Comparison of ENCODE assay signal across 2 cellular contexts in the genomic region with DNA sequence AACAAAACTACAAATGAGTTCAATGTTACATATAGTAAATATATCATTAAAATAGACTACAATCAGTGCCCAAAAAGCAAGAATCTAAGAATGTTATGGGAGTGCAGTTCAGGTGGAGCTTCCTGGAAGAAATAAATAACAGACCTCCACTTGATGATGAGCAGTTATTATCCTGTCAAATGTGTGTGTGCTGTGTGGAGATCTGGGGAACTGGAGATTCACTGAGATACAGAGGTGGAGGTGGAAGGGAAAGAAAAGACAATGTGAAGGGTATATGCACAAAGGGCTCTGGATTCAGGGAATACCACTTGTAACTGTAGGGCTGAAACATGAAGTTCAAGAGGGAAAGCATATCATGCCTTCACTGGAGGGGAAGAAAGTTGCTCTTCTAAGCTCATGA.
TF ChIP-seq lines count a peak whose summit lies in the region.

No MANE protein-coding gene starts in this region.

TF ChIP-seq in GM23338, 12 proteins besides CTCF, POLR2A, EP300 and RAD21 (continued from another document):
- TF ChIP-seq, protein P1, sequence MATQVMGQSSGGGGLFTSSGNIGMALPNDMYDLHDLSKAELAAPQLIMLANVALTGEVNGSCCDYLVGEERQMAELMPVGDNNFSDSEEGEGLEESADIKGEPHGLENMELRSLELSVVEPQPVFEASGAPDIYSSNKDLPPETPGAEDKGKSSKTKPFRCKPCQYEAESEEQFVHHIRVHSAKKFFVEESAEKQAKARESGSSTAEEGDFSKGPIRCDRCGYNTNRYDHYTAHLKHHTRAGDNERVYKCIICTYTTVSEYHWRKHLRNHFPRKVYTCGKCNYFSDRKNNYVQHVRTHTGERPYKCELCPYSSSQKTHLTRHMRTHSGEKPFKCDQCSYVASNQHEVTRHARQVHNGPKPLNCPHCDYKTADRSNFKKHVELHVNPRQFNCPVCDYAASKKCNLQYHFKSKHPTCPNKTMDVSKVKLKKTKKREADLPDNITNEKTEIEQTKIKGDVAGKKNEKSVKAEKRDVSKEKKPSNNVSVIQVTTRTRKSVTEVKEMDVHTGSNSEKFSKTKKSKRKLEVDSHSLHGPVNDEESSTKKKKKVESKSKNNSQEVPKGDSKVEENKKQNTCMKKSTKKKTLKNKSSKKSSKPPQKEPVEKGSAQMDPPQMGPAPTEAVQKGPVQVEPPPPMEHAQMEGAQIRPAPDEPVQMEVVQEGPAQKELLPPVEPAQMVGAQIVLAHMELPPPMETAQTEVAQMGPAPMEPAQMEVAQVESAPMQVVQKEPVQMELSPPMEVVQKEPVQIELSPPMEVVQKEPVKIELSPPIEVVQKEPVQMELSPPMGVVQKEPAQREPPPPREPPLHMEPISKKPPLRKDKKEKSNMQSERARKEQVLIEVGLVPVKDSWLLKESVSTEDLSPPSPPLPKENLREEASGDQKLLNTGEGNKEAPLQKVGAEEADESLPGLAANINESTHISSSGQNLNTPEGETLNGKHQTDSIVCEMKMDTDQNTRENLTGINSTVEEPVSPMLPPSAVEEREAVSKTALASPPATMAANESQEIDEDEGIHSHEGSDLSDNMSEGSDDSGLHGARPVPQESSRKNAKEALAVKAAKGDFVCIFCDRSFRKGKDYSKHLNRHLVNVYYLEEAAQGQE (IDR thresholded peaks at IDR 0.05; ENCODE audit: unreplicated experiment): no peak
- TF ChIP-seq, protein P2, sequence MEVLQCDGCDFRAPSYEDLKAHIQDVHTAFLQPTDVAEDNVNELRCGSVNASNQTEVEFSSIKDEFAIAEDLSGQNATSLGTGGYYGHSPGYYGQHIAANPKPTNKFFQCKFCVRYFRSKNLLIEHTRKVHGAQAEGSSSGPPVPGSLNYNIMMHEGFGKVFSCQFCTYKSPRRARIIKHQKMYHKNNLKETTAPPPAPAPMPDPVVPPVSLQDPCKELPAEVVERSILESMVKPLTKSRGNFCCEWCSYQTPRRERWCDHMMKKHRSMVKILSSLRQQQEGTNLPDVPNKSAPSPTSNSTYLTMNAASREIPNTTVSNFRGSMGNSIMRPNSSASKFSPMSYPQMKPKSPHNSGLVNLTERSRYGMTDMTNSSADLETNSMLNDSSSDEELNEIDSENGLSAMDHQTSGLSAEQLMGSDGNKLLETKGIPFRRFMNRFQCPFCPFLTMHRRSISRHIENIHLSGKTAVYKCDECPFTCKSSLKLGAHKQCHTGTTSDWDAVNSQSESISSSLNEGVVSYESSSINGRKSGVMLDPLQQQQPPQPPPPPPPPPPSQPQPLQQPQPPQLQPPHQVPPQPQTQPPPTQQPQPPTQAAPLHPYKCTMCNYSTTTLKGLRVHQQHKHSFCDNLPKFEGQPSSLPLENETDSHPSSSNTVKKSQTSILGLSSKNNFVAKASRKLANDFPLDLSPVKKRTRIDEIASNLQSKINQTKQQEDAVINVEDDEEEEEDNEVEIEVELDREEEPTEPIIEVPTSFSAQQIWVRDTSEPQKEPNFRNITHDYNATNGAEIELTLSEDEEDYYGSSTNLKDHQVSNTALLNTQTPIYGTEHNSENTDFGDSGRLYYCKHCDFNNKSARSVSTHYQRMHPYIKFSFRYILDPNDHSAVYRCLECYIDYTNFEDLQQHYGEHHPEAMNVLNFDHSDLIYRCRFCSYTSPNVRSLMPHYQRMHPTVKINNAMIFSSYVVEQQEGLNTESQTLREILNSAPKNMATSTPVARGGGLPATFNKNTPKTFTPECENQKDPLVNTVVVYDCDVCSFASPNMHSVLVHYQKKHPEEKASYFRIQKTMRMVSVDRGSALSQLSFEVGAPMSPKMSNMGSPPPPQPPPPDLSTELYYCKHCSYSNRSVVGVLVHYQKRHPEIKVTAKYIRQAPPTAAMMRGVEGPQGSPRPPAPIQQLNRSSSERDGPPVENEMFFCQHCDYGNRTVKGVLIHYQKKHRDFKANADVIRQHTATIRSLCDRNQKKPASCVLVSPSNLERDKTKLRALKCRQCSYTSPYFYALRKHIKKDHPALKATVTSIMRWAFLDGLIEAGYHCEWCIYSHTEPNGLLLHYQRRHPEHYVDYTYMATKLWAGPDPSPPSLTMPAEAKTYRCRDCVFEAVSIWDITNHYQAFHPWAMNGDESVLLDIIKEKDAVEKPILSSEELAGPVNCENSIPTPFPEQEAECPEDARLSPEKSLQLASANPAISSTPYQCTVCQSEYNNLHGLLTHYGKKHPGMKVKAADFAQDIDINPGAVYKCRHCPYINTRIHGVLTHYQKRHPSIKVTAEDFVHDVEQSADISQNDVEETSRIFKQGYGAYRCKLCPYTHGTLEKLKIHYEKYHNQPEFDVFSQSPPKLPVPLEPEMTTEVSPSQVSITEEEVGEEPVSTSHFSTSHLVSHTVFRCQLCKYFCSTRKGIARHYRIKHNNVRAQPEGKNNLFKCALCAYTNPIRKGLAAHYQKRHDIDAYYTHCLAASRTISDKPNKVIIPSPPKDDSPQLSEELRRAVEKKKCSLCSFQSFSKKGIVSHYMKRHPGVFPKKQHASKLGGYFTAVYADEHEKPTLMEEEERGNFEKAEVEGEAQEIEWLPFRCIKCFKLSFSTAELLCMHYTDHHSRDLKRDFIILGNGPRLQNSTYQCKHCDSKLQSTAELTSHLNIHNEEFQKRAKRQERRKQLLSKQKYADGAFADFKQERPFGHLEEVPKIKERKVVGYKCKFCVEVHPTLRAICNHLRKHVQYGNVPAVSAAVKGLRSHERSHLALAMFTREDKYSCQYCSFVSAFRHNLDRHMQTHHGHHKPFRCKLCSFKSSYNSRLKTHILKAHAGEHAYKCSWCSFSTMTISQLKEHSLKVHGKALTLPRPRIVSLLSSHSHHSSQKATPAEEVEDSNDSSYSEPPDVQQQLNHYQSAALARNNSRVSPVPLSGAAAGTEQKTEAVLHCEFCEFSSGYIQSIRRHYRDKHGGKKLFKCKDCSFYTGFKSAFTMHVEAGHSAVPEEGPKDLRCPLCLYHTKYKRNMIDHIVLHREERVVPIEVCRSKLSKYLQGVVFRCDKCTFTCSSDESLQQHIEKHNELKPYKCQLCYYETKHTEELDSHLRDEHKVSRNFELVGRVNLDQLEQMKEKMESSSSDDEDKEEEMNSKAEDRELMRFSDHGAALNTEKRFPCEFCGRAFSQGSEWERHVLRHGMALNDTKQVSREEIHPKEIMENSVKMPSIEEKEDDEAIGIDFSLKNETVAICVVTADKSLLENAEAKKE (CRISPR knock-in tag; IDR thresholded peaks at IDR 0.05): no peak

TF ChIP-seq in K562, 482 proteins besides CTCF, POLR2A, EP300 and RAD21 (continued from another document):
- TF ChIP-seq, protein P3, sequence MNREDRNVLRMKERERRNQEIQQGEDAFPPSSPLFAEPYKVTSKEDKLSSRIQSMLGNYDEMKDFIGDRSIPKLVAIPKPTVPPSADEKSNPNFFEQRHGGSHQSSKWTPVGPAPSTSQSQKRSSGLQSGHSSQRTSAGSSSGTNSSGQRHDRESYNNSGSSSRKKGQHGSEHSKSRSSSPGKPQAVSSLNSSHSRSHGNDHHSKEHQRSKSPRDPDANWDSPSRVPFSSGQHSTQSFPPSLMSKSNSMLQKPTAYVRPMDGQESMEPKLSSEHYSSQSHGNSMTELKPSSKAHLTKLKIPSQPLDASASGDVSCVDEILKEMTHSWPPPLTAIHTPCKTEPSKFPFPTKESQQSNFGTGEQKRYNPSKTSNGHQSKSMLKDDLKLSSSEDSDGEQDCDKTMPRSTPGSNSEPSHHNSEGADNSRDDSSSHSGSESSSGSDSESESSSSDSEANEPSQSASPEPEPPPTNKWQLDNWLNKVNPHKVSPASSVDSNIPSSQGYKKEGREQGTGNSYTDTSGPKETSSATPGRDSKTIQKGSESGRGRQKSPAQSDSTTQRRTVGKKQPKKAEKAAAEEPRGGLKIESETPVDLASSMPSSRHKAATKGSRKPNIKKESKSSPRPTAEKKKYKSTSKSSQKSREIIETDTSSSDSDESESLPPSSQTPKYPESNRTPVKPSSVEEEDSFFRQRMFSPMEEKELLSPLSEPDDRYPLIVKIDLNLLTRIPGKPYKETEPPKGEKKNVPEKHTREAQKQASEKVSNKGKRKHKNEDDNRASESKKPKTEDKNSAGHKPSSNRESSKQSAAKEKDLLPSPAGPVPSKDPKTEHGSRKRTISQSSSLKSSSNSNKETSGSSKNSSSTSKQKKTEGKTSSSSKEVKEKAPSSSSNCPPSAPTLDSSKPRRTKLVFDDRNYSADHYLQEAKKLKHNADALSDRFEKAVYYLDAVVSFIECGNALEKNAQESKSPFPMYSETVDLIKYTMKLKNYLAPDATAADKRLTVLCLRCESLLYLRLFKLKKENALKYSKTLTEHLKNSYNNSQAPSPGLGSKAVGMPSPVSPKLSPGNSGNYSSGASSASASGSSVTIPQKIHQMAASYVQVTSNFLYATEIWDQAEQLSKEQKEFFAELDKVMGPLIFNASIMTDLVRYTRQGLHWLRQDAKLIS (CRISPR knock-in tag; IDR thresholded peaks at IDR 0.05): no peak
- TF ChIP-seq, protein P4, sequence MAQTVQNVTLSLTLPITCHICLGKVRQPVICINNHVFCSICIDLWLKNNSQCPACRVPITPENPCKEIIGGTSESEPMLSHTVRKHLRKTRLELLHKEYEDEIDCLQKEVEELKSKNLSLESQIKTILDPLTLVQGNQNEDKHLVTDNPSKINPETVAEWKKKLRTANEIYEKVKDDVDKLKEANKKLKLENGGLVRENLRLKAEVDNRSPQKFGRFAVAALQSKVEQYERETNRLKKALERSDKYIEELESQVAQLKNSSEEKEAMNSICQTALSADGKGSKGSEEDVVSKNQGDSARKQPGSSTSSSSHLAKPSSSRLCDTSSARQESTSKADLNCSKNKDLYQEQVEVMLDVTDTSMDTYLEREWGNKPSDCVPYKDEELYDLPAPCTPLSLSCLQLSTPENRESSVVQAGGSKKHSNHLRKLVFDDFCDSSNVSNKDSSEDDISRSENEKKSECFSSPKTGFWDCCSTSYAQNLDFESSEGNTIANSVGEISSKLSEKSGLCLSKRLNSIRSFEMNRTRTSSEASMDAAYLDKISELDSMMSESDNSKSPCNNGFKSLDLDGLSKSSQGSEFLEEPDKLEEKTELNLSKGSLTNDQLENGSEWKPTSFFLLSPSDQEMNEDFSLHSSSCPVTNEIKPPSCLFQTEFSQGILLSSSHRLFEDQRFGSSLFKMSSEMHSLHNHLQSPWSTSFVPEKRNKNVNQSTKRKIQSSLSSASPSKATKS (CRISPR knock-in tag; IDR thresholded peaks at IDR 0.05): no peak
- TF ChIP-seq, protein P5, sequence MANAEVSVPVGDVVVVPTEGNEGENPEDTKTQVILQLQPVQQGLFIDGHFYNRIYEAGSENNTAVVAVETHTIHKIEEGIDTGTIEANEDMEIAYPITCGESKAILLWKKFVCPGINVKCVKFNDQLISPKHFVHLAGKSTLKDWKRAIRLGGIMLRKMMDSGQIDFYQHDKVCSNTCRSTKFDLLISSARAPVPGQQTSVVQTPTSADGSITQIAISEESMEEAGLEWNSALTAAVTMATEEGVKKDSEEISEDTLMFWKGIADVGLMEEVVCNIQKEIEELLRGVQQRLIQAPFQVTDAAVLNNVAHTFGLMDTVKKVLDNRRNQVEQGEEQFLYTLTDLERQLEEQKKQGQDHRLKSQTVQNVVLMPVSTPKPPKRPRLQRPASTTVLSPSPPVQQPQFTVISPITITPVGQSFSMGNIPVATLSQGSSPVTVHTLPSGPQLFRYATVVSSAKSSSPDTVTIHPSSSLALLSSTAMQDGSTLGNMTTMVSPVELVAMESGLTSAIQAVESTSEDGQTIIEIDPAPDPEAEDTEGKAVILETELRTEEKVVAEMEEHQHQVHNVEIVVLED (CRISPR knock-in tag; IDR thresholded peaks at IDR 0.05): no peak
- TF ChIP-seq ZNF408 (CRISPR knock-in tag; IDR thresholded peaks at IDR 0.05; ENCODE audit: low read depth): no peak
- no peak for TF ChIP-seq PHF21A (IDR thresholded peaks at IDR 0.05; ENCODE audit: borderline replicate concordance, low read depth)
- TF ChIP-seq, protein P6, sequence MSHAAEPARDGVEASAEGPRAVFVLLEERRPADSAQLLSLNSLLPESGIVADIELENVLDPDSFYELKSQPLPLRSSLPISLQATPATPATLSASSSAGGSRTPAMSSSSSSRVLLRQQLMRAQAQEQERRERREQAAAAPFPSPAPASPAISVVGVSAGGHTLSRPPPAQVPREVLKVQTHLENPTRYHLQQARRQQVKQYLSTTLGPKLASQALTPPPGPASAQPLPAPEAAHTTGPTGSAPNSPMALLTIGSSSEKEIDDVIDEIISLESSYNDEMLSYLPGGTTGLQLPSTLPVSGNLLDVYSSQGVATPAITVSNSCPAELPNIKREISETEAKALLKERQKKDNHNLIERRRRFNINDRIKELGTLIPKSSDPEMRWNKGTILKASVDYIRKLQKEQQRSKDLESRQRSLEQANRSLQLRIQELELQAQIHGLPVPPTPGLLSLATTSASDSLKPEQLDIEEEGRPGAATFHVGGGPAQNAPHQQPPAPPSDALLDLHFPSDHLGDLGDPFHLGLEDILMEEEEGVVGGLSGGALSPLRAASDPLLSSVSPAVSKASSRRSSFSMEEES (CRISPR knock-in tag; IDR thresholded peaks at IDR 0.05): no peak
- no peak for TF ChIP-seq YY1 (IDR thresholded peaks at IDR 0.05; ENCODE audit: borderline replicate concordance in 1 of 3, control insufficient read depth in 1 of 3, extremely low read depth in 1 of 3, insufficient read depth in 3 of 3, insufficient read length in 1 of 3, insufficient replicate concordance in 2 of 3, low read depth in 1 of 3, low read length in 2 of 3)
- TF ChIP-seq, protein P7, sequence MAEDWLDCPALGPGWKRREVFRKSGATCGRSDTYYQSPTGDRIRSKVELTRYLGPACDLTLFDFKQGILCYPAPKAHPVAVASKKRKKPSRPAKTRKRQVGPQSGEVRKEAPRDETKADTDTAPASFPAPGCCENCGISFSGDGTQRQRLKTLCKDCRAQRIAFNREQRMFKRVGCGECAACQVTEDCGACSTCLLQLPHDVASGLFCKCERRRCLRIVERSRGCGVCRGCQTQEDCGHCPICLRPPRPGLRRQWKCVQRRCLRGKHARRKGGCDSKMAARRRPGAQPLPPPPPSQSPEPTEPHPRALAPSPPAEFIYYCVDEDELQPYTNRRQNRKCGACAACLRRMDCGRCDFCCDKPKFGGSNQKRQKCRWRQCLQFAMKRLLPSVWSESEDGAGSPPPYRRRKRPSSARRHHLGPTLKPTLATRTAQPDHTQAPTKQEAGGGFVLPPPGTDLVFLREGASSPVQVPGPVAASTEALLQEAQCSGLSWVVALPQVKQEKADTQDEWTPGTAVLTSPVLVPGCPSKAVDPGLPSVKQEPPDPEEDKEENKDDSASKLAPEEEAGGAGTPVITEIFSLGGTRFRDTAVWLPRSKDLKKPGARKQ (CRISPR knock-in tag; IDR thresholded peaks at IDR 0.05): no peak
- no peak for TF ChIP-seq EP400 (IDR thresholded peaks at IDR 0.05)
- no peak for TF ChIP-seq U2AF1 (optimal IDR thresholded peaks at IDR 0.05; ENCODE audit: low read depth, low read length)
- TF ChIP-seq POLR2AphosphoS2 (IDR thresholded peaks at IDR 0.05; ENCODE audit: low read length): no peak
- TF ChIP-seq MYC (IDR thresholded peaks at IDR 0.05; ENCODE audit: low read depth, low read length): no peak
- TF ChIP-seq MYC (CRISPR knock-in tag; IDR thresholded peaks at IDR 0.05; ENCODE audit: borderline replicate concordance, low read depth): no peak
